ENCODE assay signal across 10 cellular contexts in the genomic region with DNA sequence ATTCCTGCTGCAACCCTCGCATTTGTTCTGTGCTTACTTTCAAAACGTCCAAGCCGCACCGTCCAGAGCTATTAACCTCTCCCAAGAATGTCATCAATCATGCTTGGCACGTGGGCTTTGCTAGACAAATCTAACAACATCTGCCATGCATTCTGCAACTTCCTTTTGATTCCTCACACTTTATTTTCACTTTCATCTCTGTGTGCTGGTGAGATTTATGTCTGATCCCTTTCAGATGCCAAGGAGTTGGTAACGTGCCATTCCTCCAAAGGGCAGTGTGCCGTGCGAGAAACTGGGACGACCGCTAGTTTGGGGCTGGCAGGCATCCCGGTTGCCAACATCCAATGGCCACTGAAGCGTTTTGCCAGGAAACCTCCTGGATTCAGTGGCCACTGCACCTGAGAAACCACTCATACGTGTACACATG.
A peak's percentile ranks its signal among the peaks of the same experiment; 100 is the strongest.
DNase-seq lines count a peak whose midpoint lies in the region; ATAC-seq, FAIRE-seq and TF ChIP-seq lines count a peak whose summit lies in the region.
"Had no signal": no experiment of that assay in that cellular context is flagged by ENCODE, and none has a peak within 500 bp of the region (broad histone marks: within the 10 kb centered on the region; RNA-seq: fewer than 3 reads in every experiment).

No MANE protein-coding gene starts in this region.

- H3K36me3 ChIP-seq in RWPE2 (ENCODE audit: low read depth) (no peaks in the 10 kb centered on the region), psoas muscle (ENCODE audit: insufficient read depth in 1 of 2, low read depth in 1 of 2) (no peaks in the 10 kb centered on the region)

- ATAC-seq in RWPE2 (ENCODE audit: low read depth) (peak; percentile 29; the same call in 1 of the 3 replicates), psoas muscle (no peak), HG03025 (IDR thresholded peaks at IDR 0.05; ENCODE audit: low FRiP score, unreplicated experiment) (no peak), HG03139 (IDR thresholded peaks at IDR 0.05; ENCODE audit: unreplicated experiment) (no peak), HG03280 (IDR thresholded peaks at IDR 0.05; ENCODE audit: unreplicated experiment) (no peak)
- ATAC-seq: activated CD8-positive, alpha-beta memory T cell treated with anti-CD3 and anti-CD28 coated beads, Interleukin-2, amount 10 ng/mL, durations not matched to agents 7 days and 5 days had no signal

- no peak for FAIRE-seq in urothelium cell line (lab: Jason Lieb, UNC)

- H3K4me1 ChIP-seq in RWPE2 (ENCODE audit: insufficient read depth, poor library complexity, severe bottlenecking) = no peaks in the 10 kb centered on the region
- no peaks in the 10 kb centered on the region for H3K4me1 ChIP-seq in psoas muscle

- intact Hi-C loops in psoas muscle (cut with DNase I) = no loop called here

- DNase-seq in EH (ENCODE audit: low read depth) = peak; percentile 46
- no peak for DNase-seq in RWPE2 (ENCODE audit: low spot score)
- peak; percentile 20 for DNase-seq in globus pallidus (ENCODE audit: low spot score)
- DNase-seq in psoas muscle = no peak
- DNase-seq in urothelium cell line (ENCODE audit: low spot score) = no peak
- DNase-seq: activated CD8-positive, alpha-beta memory T cell treated with anti-CD3 and anti-CD28 coated beads, Interleukin-2, amount 10 ng/mL, durations not matched to agents 7 days and 5 days; GOT3 had no signal

- H3K9me3 ChIP-seq in RWPE2 (ENCODE audit: severe bottlenecking) = no peaks in the 10 kb centered on the region
- H3K9me3 ChIP-seq in psoas muscle = no peaks in the 10 kb centered on the region

- no peak overlapping the region for H3K27ac ChIP-seq in RWPE2 (ENCODE audit: poor library complexity, severe bottlenecking)
- no peak overlapping the region for H3K27ac ChIP-seq in psoas muscle

- TF ChIP-seq CTCF in RWPE2 (IDR thresholded peaks at IDR 0.05; ENCODE audit: poor library complexity, severe bottlenecking) = no peak
- TF ChIP-seq CTCF in psoas muscle (IDR thresholded peaks at IDR 0.05) = no peak

- WGBS in psoas muscle, 3 donors = 19 to 36% (median 20%) methylated on average over 13 of the region's 13 CpGs

- H3K27me3 ChIP-seq in RWPE2 (ENCODE audit: insufficient read depth, poor library complexity, severe bottlenecking) (no peaks in the 10 kb centered on the region), psoas muscle (ENCODE audit: insufficient read depth in 3 of 3, low read length in 2 of 3) (no peaks in the 10 kb centered on the region)

- no peak overlapping the region for H3K4me3 ChIP-seq in RWPE2 (ENCODE audit: severe bottlenecking)
- H3K4me3 ChIP-seq in psoas muscle = peak overlapping the region; percentile 30

Comparison
In these comparisons a context has a peak if more than half of its experiments do, and no peak if none do; other contexts are left out.
1. DNase-seq: peak in EH (single experiment) and globus pallidus (single experiment); none in RWPE2 (single experiment), psoas muscle (0 of 2) and urothelium cell line (single experiment).